In the genomic region with DNA sequence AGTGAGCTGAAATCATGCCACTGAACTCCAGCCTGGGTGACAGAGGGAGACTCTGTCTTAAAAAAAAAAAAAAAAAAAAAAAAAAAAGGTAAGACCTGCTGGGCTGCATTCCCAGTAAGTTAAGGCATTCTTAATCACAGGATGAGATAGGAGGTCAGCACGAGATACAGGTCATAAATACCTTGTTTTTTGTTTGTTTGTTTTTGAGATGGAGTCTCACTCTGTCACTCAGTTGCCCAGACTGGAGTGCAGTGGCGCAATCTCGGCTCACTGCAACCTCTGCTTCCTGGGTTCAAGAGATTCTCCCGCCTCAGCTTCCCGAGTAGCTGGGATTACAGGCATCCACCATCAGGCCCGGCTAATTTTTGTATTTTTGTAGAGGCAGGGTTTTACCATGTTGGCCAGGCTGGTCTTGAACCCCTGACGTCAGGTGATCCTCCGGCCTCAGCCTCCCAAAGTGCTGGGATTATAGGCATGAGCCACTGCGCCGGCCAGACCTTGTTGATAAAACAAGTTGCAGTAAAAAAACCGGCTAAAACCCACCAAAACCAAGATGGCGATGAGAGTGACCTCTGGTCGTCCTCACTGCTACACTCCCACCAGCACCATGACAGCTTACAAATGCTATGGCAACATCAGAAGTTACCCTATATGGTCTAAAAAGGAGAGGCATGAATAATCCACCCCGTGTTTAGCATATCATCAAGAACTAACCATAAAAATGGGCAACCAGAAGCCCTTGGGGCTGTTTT, we compare ENCODE assay signal across 1 cellular context. TPM values are rescaled to one million over a fixed set of nuclear protein-coding genes. Genes with fewer than 3 reads are reported as not detected.
"Had no signal": no experiment of that assay in that cellular context is flagged by ENCODE, and none has a peak within 500 bp of the region (broad histone marks: within the 10 kb centered on the region; RNA-seq: fewer than 3 reads in every experiment).

No MANE protein-coding gene starts in this region.

RNA-seq across cellular contexts. Expression of gene TYRO3, which starts 27.7 kb away (rescaled TPM):
- polyA plus RNA-seq: IgD-negative memory B cell had no signal
